In the genomic region with DNA sequence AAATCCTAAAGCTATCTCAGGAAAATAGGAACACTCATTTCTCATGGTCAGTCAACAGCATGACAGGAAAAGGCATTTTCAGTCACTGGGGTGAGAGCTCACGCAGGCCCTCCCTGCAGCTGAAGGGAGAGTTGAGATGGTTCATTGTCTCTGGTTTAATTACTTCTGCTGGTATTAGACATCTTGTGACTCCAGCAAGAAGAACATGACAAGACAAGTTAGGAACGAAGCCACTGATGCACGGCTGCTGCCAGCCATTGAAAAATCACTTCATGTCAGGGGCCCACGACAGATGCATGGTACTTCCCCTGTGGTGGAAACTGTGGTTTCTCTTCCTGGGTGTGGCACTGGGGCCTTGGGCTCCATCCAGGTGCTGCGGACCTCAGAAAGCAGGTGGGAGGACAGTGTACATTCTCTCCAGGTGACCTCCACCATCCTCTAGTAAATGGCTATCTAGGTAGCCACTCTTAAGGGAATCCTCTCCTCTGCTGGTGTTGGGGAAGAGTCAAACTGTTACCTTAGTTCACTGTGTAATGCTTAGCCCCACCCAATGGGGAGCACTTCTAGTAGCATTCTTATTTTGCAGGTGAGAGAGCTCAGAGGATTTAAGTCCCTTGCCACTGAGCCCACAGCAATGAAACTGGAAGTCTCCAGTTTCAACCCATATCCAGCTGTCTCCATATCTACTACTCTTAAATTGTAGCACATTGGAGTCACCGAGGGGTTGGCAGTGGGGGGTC, we compare ENCODE assay signal across 26 cellular contexts.
DNase-seq lines count a peak whose midpoint lies in the region; ATAC-seq, FAIRE-seq and TF ChIP-seq lines count a peak whose summit lies in the region.
"Had no signal": no experiment of that assay in that cellular context is flagged by ENCODE, and none has a peak within 500 bp of the region (broad histone marks: within the 10 kb centered on the region; RNA-seq: fewer than 3 reads in every experiment).

No MANE protein-coding gene starts in this region.

- no peaks in the 10 kb centered on the region for H3K36me3 Mint-ChIP-seq in nephron progenitor cell (ENCODE audit: low read depth)
- H3K36me3 Mint-ChIP-seq in activated T-cell treated with anti-CD3 and anti-CD28 coated beads, Interleukin-2, amount 50 U/mL, for 4 hours (ENCODE audit: insufficient read depth): no peaks in the 10 kb centered on the region
- H3K36me3 Mint-ChIP-seq: CD4-positive, CD25-positive, alpha-beta regulatory T cell had no signal

- peak overlapping the region; percentile 54; the same call in 1 of the 2 replicates for H2BK5ac ChIP-seq in H1 (ENCODE audit: low read depth, low read length)

- no peaks in the 10 kb centered on the region for H3K79me2 ChIP-seq in MM.1S (ENCODE audit: low read length)
- H3K79me2 ChIP-seq in H1 (ENCODE audit: control insufficient read depth in 1 of 2, insufficient read depth in 2 of 2, low read length in 2 of 2): no peaks in the 10 kb centered on the region

- no peak overlapping the region for H3K56ac ChIP-seq in H1 (replicated peaks; ENCODE audit: insufficient read length, low read depth, low read length)

- H2AK5ac ChIP-seq in H1 (ENCODE audit: low read depth, low read length): no peak overlapping the region

- H3K14ac ChIP-seq in H1 (ENCODE audit: insufficient read length): no peak overlapping the region

- H4K91ac ChIP-seq in H1 (replicated peaks; ENCODE audit: insufficient read length, low read length): peak overlapping the region; percentile 35

- peaks cover 7% of the 10 kb centered on the region for H3F3A ChIP-seq in MM.1S (ENCODE audit: insufficient read depth, low read length)

- peaks cover 5% of the 10 kb centered on the region for H3K9me3 Mint-ChIP-seq in nephron progenitor cell
- H3K9me3 Mint-ChIP-seq in activated T-cell treated with anti-CD3 and anti-CD28 coated beads, Interleukin-2, amount 50 U/mL, for 4 hours: peaks cover 9% of the 10 kb centered on the region

- H4K8ac ChIP-seq in H1 (ENCODE audit: extremely low read depth, insufficient read depth, low read length): no peak overlapping the region

- H3K9ac ChIP-seq in MM.1S (ENCODE audit: low read length): no peak overlapping the region
- H3K9ac ChIP-seq in H1 (replicated peaks in 1 of 4; ENCODE audit: extremely low read depth in 1 of 4, low read depth in 3 of 4, low read length in 3 of 4): no peak overlapping the region

- ATAC-seq in activated T-cell treated with anti-CD3 and anti-CD28 coated beads, Interleukin-2, amount 50 U/mL, for 4 hours: no peak
- ATAC-seq: activated CD8-positive, alpha-beta T cell treated with anti-CD3 and anti-CD28 coated beads for 36 hours; Panc1 had no signal

- H3K23ac ChIP-seq in H1 (ENCODE audit: insufficient read length): no peak overlapping the region

- H3K9me3 ChIP-seq in MM.1S (replicated peaks; ENCODE audit: insufficient read depth, low read length): no peaks in the 10 kb centered on the region
- H3K9me3 ChIP-seq in H1 (ENCODE audit: insufficient read depth in 2 of 2, low read depth in 1 of 2, low read length in 1 of 2): peaks cover 0 to 3% of the 10 kb centered on the region in 2 experiments; a peak in 3 of 4 replicates
- H3K9me3 ChIP-seq in effector memory CD4-positive, alpha-beta T cell (ENCODE audit: control insufficient read depth, low read length): no peaks in the 10 kb centered on the region
- H3K9me3 ChIP-seq: MG63 had no signal

- peaks cover 10% of the 10 kb centered on the region for H3K4me1 Mint-ChIP-seq in nephron progenitor cell
- no peaks in the 10 kb centered on the region for H3K4me1 Mint-ChIP-seq in activated T-cell treated with anti-CD3 and anti-CD28 coated beads, Interleukin-2, amount 50 U/mL, for 4 hours (ENCODE audit: low read depth)

- no peaks in the 10 kb centered on the region for H3K23me2 ChIP-seq in H1 (ENCODE audit: low read depth, low read length)

- H3K27me3 ChIP-seq in MM.1S (replicated peaks; ENCODE audit: insufficient read depth, low read length): no peaks in the 10 kb centered on the region
- no peaks in the 10 kb centered on the region for H3K27me3 ChIP-seq in H1 (replicated peaks in 1 of 4; ENCODE audit: control insufficient read depth in 3 of 4, extremely low read depth in 1 of 4, insufficient read depth in 3 of 4, low read length in 3 of 4)
- H3K27me3 ChIP-seq in effector memory CD4-positive, alpha-beta T cell (replicated peaks; ENCODE audit: control insufficient read depth, insufficient read depth, low read length, poor library complexity, severe bottlenecking): no peaks in the 10 kb centered on the region
- H3K27me3 ChIP-seq: dorsolateral prefrontal cortex, MG63, tibial nerve had no signal

- TF ChIP-seq CTCF in GM12873 (IDR thresholded peaks at IDR 0.05; ENCODE audit: insufficient read depth, low read depth, low read length, missing control alignments) (peak; percentile 9), MM.1S (IDR thresholded peaks at IDR 0.05; ENCODE audit: low read length) (peak; percentile 8; the same call in 1 of the 2 replicates), H1 (IDR thresholded peaks at IDR 0.05; ENCODE audit: control extremely low read depth in 1 of 3, insufficient read depth in 1 of 3, low read depth in 1 of 3, low read length in 3 of 3) (peak in 1 of 3 experiments; percentile 30; a peak in 1 of 4 replicates), nephron progenitor cell (IDR thresholded peaks at IDR 0.05) (no peak)

- H3K4ac ChIP-seq in H1 (replicated peaks; ENCODE audit: insufficient read length, low read depth, low read length): peak overlapping the region; percentile 57

- no peak for FAIRE-seq in H1 (lab: Jason Lieb, UNC)

- H4K20me1 ChIP-seq in MM.1S (ENCODE audit: insufficient read depth, low read length) (no peaks in the 10 kb centered on the region), H1 (replicated peaks in 1 of 2; ENCODE audit: control insufficient read depth in 1 of 2, insufficient read depth in 2 of 2, low read length in 2 of 2) (no peaks in the 10 kb centered on the region)

- H3K4me3 ChIP-seq in MM.1S (ENCODE audit: low read length) (no peak overlapping the region), H1 (ENCODE audit: extremely low read depth in 1 of 4, insufficient read depth in 2 of 4, low read depth in 3 of 4, low read length in 4 of 4) (no peak overlapping the region)
- H3K4me3 ChIP-seq in effector memory CD4-positive, alpha-beta T cell (ENCODE audit: insufficient read depth, low read depth, low read length, poor library complexity, severe bottlenecking): no peak overlapping the region
- H3K4me3 ChIP-seq: dorsolateral prefrontal cortex, left ventricle myocardium inferior, MG63, tibial nerve had no signal

- no peaks in the 10 kb centered on the region for H3K36me3 ChIP-seq in MM.1S (replicated peaks; ENCODE audit: insufficient read depth, low read length)
- peaks cover 0 to 4% (median 1%) of the 10 kb centered on the region in 4 experiments; a peak in 3 of 8 replicates for H3K36me3 ChIP-seq in H1 (ENCODE audit: control insufficient read depth in 2 of 4, insufficient read depth in 4 of 4, low read length in 3 of 4)
- no peaks in the 10 kb centered on the region for H3K36me3 ChIP-seq in effector memory CD4-positive, alpha-beta T cell (ENCODE audit: control insufficient read depth, insufficient read depth, low read length)
- H3K36me3 ChIP-seq: left ventricle myocardium inferior, MG63, tibial nerve had no signal

- peak overlapping the region; percentile 33 for H2BK120ac ChIP-seq in H1 (replicated peaks; ENCODE audit: low read depth, low read length)

- 82% methylated on average over 6 of the region's 6 CpGs; no CpG with 5 or more reads in 1 of the 2 experiments for WGBS in H1 (ENCODE audit: extremely low coverage in 1 of 2, insufficient coverage in 1 of 2, insufficient read length in 1 of 2, insufficient replicate concordance in 2 of 2, low coverage in 1 of 2, low lambda C conversion rate in 2 of 2, missing lambda C conversion rate in 1 of 2), 2 experiments

- TF ChIP-seq RAD21 in H1 (IDR thresholded peaks at IDR 0.05 in 1 of 2, conservative IDR thresholded peaks at IDR 0.05 in 1 of 2; ENCODE audit: low read depth in 2 of 2, low read length in 2 of 2): no peak; a peak in 1 of 4 replicates

- POLR2A ChIA-PET in H1 (lab: Charles Lee; ENCODE audit: partially characterized antibody): interaction anchor here (1.2 to 2.5 kb wide), 4 partner anchors 12 to 25 kb away, joined by 3 to 14 read pairs (median 4); no protein-coding TSS in a partner anchor

- H3K27me3 Mint-ChIP-seq in nephron progenitor cell (ENCODE audit: low read depth, poor library complexity): peaks cover 4% of the 10 kb centered on the region
- no peaks in the 10 kb centered on the region for H3K27me3 Mint-ChIP-seq in activated T-cell treated with anti-CD3 and anti-CD28 coated beads, Interleukin-2, amount 50 U/mL, for 4 hours (ENCODE audit: low read depth)
- H3K27me3 Mint-ChIP-seq: activated B cell treated with CpG ODN at 0.5 μM for 24 hours; CD4-positive, CD25-positive, alpha-beta regulatory T cell; stimulated activated naive CD8-positive, alpha-beta T cell treated with anti-CD3 and anti-CD28 coated beads, Interleukin-15, Interleukin-2, amounts not matched to agents 100 ng/mL and 50 ng/mL, for 24 hours had no signal

- H3K4me1 ChIP-seq in MM.1S (ENCODE audit: low read length) (peaks cover 21% of the 10 kb centered on the region), H1 (replicated peaks in 1 of 4; ENCODE audit: control insufficient read depth in 3 of 4, insufficient read depth in 4 of 4, low read length in 3 of 4) (peaks cover 0 to 6% (median 0%) of the 10 kb centered on the region in 4 experiments; a peak in 1 of 7 replicates)
- H3K4me1 ChIP-seq in effector memory CD4-positive, alpha-beta T cell (ENCODE audit: control insufficient read depth, insufficient read depth, low read length, poor library complexity, severe bottlenecking): no peaks in the 10 kb centered on the region
- H3K4me1 ChIP-seq: left ventricle myocardium inferior, tibial nerve had no signal

- peak overlapping the region; percentile 24 for H3K18ac ChIP-seq in H1 (ENCODE audit: extremely low read depth, low read length)

- H3K4me2 ChIP-seq in MM.1S (ENCODE audit: low read depth, low read length) (peak overlapping the region; percentile 51), H1 (ENCODE audit: insufficient read depth in 1 of 2, low read depth in 2 of 2, low read length in 2 of 2) (no peak overlapping the region)

- no peak overlapping the region for H2BK20ac ChIP-seq in H1 (ENCODE audit: low read length)

- no peak overlapping the region; the same call in 1 of the 2 replicates for H2BK12ac ChIP-seq in H1 (ENCODE audit: low read depth, low read length)

- no peaks in the 10 kb centered on the region for H3K9me2 ChIP-seq in MM.1S (replicated peaks; ENCODE audit: insufficient read depth, low read length)

- H3K27ac Mint-ChIP-seq in nephron progenitor cell: peak overlapping the region; percentile 47
- H3K27ac Mint-ChIP-seq: activated B cell treated with CpG ODN at 0.5 μM for 24 hours; activated CD8-positive, alpha-beta T cell treated with anti-CD3 and anti-CD28 coated beads for 36 hours; CD4-positive, CD25-positive, alpha-beta regulatory T cell; stimulated activated naive CD8-positive, alpha-beta T cell treated with anti-CD3 and anti-CD28 coated beads, Interleukin-15, Interleukin-2, amounts not matched to agents 100 ng/mL and 50 ng/mL, for 24 hours had no signal

- no peaks in the 10 kb centered on the region; the same call in 1 of the 2 replicates for H3K79me1 ChIP-seq in H1 (ENCODE audit: low read depth, low read length)

- H2AFZ ChIP-seq in MM.1S (ENCODE audit: low read length): 0 out of 2 replicates have a peak overlapping the region, but pooled peaks have one; percentile 20
- no peak overlapping the region for H2AFZ ChIP-seq in H1 (ENCODE audit: low read length)

- peak; percentile 79 for DNase-seq in MM.1S
- no peak for DNase-seq in H1 (ENCODE audit: low read depth in 1 of 2, low spot score in 2 of 2)
- no peak for DNase-seq in nephron progenitor cell
- DNase-seq in activated T-cell treated with anti-CD3 and anti-CD28 coated beads, Interleukin-2, amount 50 U/mL, for 4 hours: no peak
- DNase-seq in effector memory CD4-positive, alpha-beta T cell: no peak
- DNase-seq in medulla oblongata (ENCODE audit: extremely low spot score): no peak
- DNase-seq in dermis blood vessel endothelial cell: no peak
- DNase-seq: activated B cell treated with CpG ODN at 0.5 μM for 24 hours; activated CD8-positive, alpha-beta T cell treated with anti-CD3 and anti-CD28 coated beads for 36 hours; activated naive CD4-positive, alpha-beta T cell; CD4-positive, CD25-positive, alpha-beta regulatory T cell; DMS53; dorsolateral prefrontal cortex; erythroblast; glutamatergic neuron; IMR-90; left ventricle myocardium inferior; MG63; NCI-H1436; NCI-H345; stimulated activated CD4-positive, alpha-beta T cell treated with anti-CD3 and anti-CD28 coated beads, Interleukin-4, amount 100 ng/mL, for 24 hours had no signal

- no peak for TF ChIP-seq EP300 in H1 (IDR thresholded peaks at IDR 0.05; ENCODE audit: borderline replicate concordance in 1 of 2, low read depth in 2 of 2, low read length in 2 of 2)

- H2BK15ac ChIP-seq in H1 (ENCODE audit: low read length): no peak overlapping the region

- TF ChIP-seq POLR2A in H1 (IDR thresholded peaks at IDR 0.05; ENCODE audit: control extremely low read depth in 1 of 2, low read depth in 2 of 2, low read length in 2 of 2): no peak

- CTCF ChIA-PET in H1 (lab: Charles Lee; ENCODE audit: partially characterized antibody): interaction anchor here (0.9 to 2.6 kb wide), 2 partner anchors 17 to 118 kb away, joined by 3 to 6 read pairs; no protein-coding TSS in a partner anchor

- peak overlapping the region; percentile 66; the same call in 1 of the 2 replicates for H3K27ac ChIP-seq in MM.1S (ENCODE audit: low read length)
- H3K27ac ChIP-seq in H1 (ENCODE audit: low read depth, low read length): no peak overlapping the region
- H3K27ac ChIP-seq in effector memory CD4-positive, alpha-beta T cell (ENCODE audit: insufficient read depth, low read length, poor library complexity, severe bottlenecking): no peak overlapping the region
- H3K27ac ChIP-seq: dorsolateral prefrontal cortex, HL-60, left ventricle myocardium inferior, tibial nerve had no signal

- H3K4me3 Mint-ChIP-seq in nephron progenitor cell: no peak overlapping the region
- no peak overlapping the region for H3K4me3 Mint-ChIP-seq in activated T-cell treated with anti-CD3 and anti-CD28 coated beads, Interleukin-2, amount 50 U/mL, for 4 hours
- H3K4me3 Mint-ChIP-seq: activated B cell treated with CpG ODN at 0.5 μM for 24 hours; activated CD8-positive, alpha-beta T cell treated with anti-CD3 and anti-CD28 coated beads for 36 hours; CD4-positive, CD25-positive, alpha-beta regulatory T cell; stimulated activated naive CD8-positive, alpha-beta T cell treated with anti-CD3 and anti-CD28 coated beads, Interleukin-15, Interleukin-2, amounts not matched to agents 100 ng/mL and 50 ng/mL, for 24 hours had no signal

- H4K5ac ChIP-seq in H1 (ENCODE audit: insufficient read length, low read depth, low read length): no peak overlapping the region
